17 cellular contexts compared by ENCODE assay signal in genomic region chr2:84640386-84640785, GRCh38.
"Had no signal": no experiment of that assay in that cellular context is flagged by ENCODE, and none has a peak within 500 bp of the region (broad histone marks: within the 10 kb centered on the region; RNA-seq: fewer than 3 reads in every experiment).

No MANE protein-coding gene starts in this region.

- H3K4me3 ChIP-seq: hepatocyte, lung, stomach, thoracic aorta had no signal

- DNase-seq: cerebellar nuclear complex; effector memory CD8-positive, alpha-beta T cell; head of caudate nucleus; left cardiac atrium; left ventricle myocardium superior; mesendoderm; naive B cell; posterior cingulate gyrus; right cardiac atrium; small intestine; stimulated activated CD4-positive, alpha-beta T cell treated with anti-CD3 and anti-CD28 coated beads, Interleukin-12 subunit alpha, Interleukin-12 subunit beta, amount 100 ng/mL, for 4 hours; stimulated activated naive CD4-positive, alpha-beta T cell; stomach; trophoblast cell had no signal

- ATAC-seq: effector memory CD8-positive, alpha-beta T cell; left cardiac atrium; right cardiac atrium had no signal
